In the genomic region with DNA sequence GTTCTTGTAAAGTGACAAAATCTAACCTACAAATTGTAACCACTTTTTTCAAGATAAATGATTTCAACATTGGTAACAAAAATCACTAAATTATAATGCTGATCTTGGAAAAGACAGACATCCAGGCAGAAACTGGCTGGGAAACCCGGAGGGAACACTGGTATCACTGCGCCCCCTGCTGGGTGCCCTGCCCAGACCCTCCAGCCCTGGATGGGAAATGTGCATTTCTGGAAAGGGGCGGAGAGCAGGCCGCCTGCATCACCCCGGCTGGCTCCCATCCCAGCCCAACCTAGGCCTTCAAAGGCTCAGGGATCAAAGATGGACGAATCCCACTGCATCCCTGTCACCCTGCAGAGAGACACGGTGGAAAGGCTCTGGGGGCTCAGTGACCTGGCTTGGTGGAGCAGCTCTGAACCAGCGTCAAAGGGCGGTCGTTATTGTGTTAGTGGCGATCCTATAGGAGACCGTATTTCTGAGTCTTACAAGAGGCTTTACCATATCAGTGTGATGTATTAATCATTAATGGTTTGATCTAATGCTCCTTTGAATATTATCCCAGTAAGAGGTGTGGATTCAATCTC, we compare ENCODE assay signal across 1 cellular context.
TF ChIP-seq lines count a peak whose summit lies in the region.

No MANE protein-coding gene starts in this region.

TF ChIP-seq in GM12878, 131 proteins besides CTCF, POLR2A, EP300 and RAD21 (continued from another document):
- TF ChIP-seq RAD51 (IDR thresholded peaks at IDR 0.05): no peak
- no peak for TF ChIP-seq ZNF24 (IDR thresholded peaks at IDR 0.05)
TF ChIP-seq in GM12878: peak in this region for 3.
